ENCODE assay signal across 8 cellular contexts in the genomic region with DNA sequence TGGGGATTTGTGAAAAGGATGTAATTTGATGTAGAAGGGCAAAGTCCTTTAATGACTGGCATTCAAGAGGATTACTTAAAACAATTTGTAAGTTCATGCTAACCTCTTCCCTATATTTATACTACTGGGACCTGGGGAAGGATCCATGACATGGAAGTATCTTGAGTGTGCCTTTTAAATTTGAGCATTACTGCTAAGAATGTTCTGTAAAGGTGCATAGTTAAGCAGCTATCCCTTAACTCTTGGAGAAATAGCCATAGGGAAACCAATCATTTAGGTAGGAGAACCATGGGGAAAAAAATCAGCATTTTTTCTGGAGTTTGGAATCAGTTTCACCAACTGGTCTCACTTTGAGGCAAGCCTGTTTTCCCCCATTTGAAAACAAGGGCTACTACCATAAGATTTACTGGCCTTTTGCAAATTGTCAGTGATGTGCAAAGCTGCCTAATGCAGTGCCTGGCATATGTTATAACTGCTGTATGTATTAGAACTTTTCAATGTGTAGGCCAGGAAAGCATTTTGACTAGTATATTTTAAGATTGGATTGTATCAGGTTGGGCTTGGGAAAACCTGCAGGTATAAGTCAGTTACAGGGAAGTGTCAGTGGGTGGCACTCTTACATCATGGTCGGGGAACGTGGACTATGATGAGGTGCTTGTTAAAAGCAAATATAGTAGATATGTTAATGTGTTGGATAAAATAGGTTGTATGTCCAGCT.
A peak's percentile ranks its signal among the peaks of the same experiment; 100 is the strongest.
DNase-seq lines count a peak whose midpoint lies in the region; ATAC-seq and TF ChIP-seq lines count a peak whose summit lies in the region.

No MANE protein-coding gene starts in this region.

- H3K79me2 ChIP-seq in KMS-11 (ENCODE audit: insufficient read depth, low read depth), result peaks cover 17% of the 10 kb centered on the region

- H3K9me3 Mint-ChIP-seq in brain, result peaks cover 0 to 6% (median 3%) of the 10 kb centered on the region in 5 experiments

- peaks cover 14% of the 10 kb centered on the region for H3K36me3 Mint-ChIP-seq in brain

- H4K20me1 ChIP-seq in KMS-11 (ENCODE audit: insufficient read depth), result no peaks in the 10 kb centered on the region

- peak overlapping the region; percentile 98; the same call in 1 of the 2 replicates for H3K9ac ChIP-seq in KMS-11

- H3K27ac Mint-ChIP-seq in brain, result peak overlapping the region; percentile 34 to 86 (median 70)

- ATAC-seq in GM21526 (IDR thresholded peaks at IDR 0.05; ENCODE audit: low FRiP score, unreplicated experiment), result peak; percentile 28

- peak overlapping the region; percentile 89; the same call in 1 of the 2 replicates for H3K27ac ChIP-seq in KMS-11

- no peak overlapping the region for H2AFZ ChIP-seq in KMS-11 (ENCODE audit: low read depth)

- H3K4me1 Mint-ChIP-seq in brain, result peaks cover 52% of the 10 kb centered on the region

- H3K4me3 Mint-ChIP-seq in brain, result peak overlapping the region; percentile 56 to 94 (median 88)

- peak overlapping the region; percentile 85 for H3K4me2 ChIP-seq in KMS-11

- peak; percentile 67 for DNase-seq in NCI-H345 (lab: John Stamatoyannopoulos, UW)
- no peak for DNase-seq in NCI-H345 treated with DMSO at 0.1 percent for 48 hours (lab: John Stamatoyannopoulos, UW; ENCODE audit: unreplicated experiment)
- DNase-seq in RPMI8226, result peak; percentile 41
- DNase-seq in inferior parietal cortex (ENCODE audit: extremely low spot score), result peak; percentile 67
- peak; percentile 13 for DNase-seq in stimulated activated CD8-positive, alpha-beta memory T cell treated with anti-CD3 and anti-CD28 coated beads, Interleukin-15, amount 100 ng/mL, for 1 hour (ENCODE audit: low read depth)

- TF ChIP-seq CTCF in KMS-11 (conservative IDR thresholded peaks at IDR 0.05; ENCODE audit: low read depth, low read length) (peak; percentile 70), brain (conservative IDR thresholded peaks at IDR 0.05) (peak; percentile 75 to 83)

- H3K4me3 ChIP-seq in KMS-11 (IDR thresholded peaks at IDR 0.05; ENCODE audit: insufficient read depth, low read depth, low read length), result no peak overlapping the region

- H3K27me3 ChIP-seq in KMS-11 (ENCODE audit: insufficient read depth, low read depth), result no peaks in the 10 kb centered on the region

- peaks cover 16% of the 10 kb centered on the region for H3K27me3 Mint-ChIP-seq in brain

- H3K36me3 ChIP-seq in KMS-11 (ENCODE audit: insufficient read depth), result peaks cover 13% of the 10 kb centered on the region

- peaks cover 24% of the 10 kb centered on the region for H3K4me1 ChIP-seq in KMS-11 (ENCODE audit: low read depth, poor library complexity, severe bottlenecking)
